In the genomic region with DNA sequence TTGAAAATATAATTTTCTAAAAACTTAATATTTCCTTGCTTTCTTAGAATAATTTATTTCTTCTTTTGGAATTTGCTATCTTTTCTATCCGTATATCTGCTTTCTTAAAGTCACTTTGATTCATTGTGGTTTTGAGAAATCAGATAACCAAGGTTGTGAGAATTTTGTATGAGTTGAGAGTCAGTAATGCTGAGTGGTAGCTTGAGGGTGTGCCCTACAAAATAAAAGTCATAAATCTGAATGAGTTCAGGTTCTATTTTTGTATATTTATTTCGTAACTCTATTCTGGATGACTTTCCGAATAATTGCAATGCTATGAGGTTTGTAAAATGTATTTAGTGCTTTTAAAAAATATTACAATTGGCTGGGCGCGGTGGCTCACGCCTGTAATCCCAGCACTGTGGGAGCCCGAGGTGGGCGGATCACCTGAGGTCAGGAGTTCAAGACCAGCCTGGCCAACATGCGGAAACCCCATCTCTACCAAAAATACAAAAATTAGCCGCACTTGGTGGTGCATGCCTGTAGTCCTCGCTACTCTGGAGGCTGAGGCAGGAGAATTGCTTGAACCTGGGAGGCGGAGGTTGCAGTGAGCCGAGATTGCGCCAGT, we compare ENCODE assay signal across 19 cellular contexts. TPM values are rescaled to one million over a fixed set of nuclear protein-coding genes. Genes with fewer than 3 reads are reported as not detected.
DNase-seq lines count a peak whose midpoint lies in the region; ATAC-seq, FAIRE-seq and TF ChIP-seq lines count a peak whose summit lies in the region.
"Had no signal": no experiment of that assay in that cellular context is flagged by ENCODE, and none has a peak within 500 bp of the region (broad histone marks: within the 10 kb centered on the region; RNA-seq: fewer than 3 reads in every experiment).

No MANE protein-coding gene starts in this region.

- H3K4me3 Mint-ChIP-seq in activated CD8-positive, alpha-beta T cell treated with anti-CD3 and anti-CD28 coated beads, Interleukin-2, amount 10 ng/mL, durations not matched to agents 7 days and 5 days: no peak overlapping the region
- no peak overlapping the region for H3K4me3 Mint-ChIP-seq in activated T-helper 1 cell treated with anti-CD3 and anti-CD28 coated beads, Interleukin-12 subunit alpha, Interleukin-12 subunit beta, Interleukin-2, Interleukin-4 antibody, amounts not matched to agents 30 ng/mL and 10 ng/mL and 1 ng/mL, durations not matched to agents 14 hours and 24 hours and 36 hours
- H3K4me3 Mint-ChIP-seq: activated CD8-positive, alpha-beta T cell treated with anti-CD3 and anti-CD28 coated beads for 36 hours had no signal

- H3K27me3 Mint-ChIP-seq in activated CD8-positive, alpha-beta T cell treated with anti-CD3 and anti-CD28 coated beads, Interleukin-2, amount 10 ng/mL, durations not matched to agents 7 days and 5 days (ENCODE audit: low read depth): no peaks in the 10 kb centered on the region
- H3K27me3 Mint-ChIP-seq in activated T-helper 1 cell treated with anti-CD3 and anti-CD28 coated beads, Interleukin-12 subunit alpha, Interleukin-12 subunit beta, Interleukin-2, Interleukin-4 antibody, amounts not matched to agents 30 ng/mL and 10 ng/mL and 1 ng/mL, durations not matched to agents 14 hours and 24 hours and 36 hours (ENCODE audit: insufficient read depth): no peaks in the 10 kb centered on the region
- H3K27me3 Mint-ChIP-seq: activated CD8-positive, alpha-beta T cell treated with anti-CD3 and anti-CD28 coated beads for 36 hours had no signal

- peak overlapping the region; percentile 42 for H3K27ac ChIP-seq in osteoblast (ENCODE audit: low read depth, low read length)
- H3K27ac ChIP-seq: C4-2B, ovary, SJSA1 had no signal

- H3K4me1 ChIP-seq in osteoblast (ENCODE audit: insufficient read depth, low read length): peaks cover 6% of the 10 kb centered on the region
- H3K4me1 ChIP-seq: SJSA1 had no signal

- H3K9me3 Mint-ChIP-seq in activated CD8-positive, alpha-beta T cell treated with anti-CD3 and anti-CD28 coated beads, Interleukin-2, amount 10 ng/mL, durations not matched to agents 7 days and 5 days (ENCODE audit: insufficient read depth): no peaks in the 10 kb centered on the region
- no peaks in the 10 kb centered on the region for H3K9me3 Mint-ChIP-seq in activated T-helper 1 cell treated with anti-CD3 and anti-CD28 coated beads, Interleukin-12 subunit alpha, Interleukin-12 subunit beta, Interleukin-2, Interleukin-4 antibody, amounts not matched to agents 30 ng/mL and 10 ng/mL and 1 ng/mL, durations not matched to agents 14 hours and 24 hours and 36 hours
- H3K9me3 Mint-ChIP-seq: activated CD8-positive, alpha-beta T cell treated with anti-CD3 and anti-CD28 coated beads for 36 hours had no signal

- H3K36me3 ChIP-seq in osteoblast (ENCODE audit: insufficient read depth, low read length): no peaks in the 10 kb centered on the region
- H3K36me3 ChIP-seq: ovary had no signal

- intact Hi-C loops in activated T-helper 1 cell treated with anti-CD3 and anti-CD28 coated beads, Interleukin-12 subunit alpha, Interleukin-12 subunit beta, Interleukin-2, Interleukin-4 antibody, amounts not matched to agents 30 ng/mL and 10 ng/mL and 1 ng/mL, durations not matched to agents 14 hours and 24 hours and 36 hours (cut with micrococcal nuclease): no loop called here

- FAIRE-seq in D721Med (lab: Jason Lieb, UNC): no peak
- FAIRE-seq: GM12878, TTC549 had no signal

- H3K4me1 Mint-ChIP-seq in activated CD8-positive, alpha-beta T cell treated with anti-CD3 and anti-CD28 coated beads, Interleukin-2, amount 10 ng/mL, durations not matched to agents 7 days and 5 days (ENCODE audit: low read depth): peaks cover 13% of the 10 kb centered on the region
- peaks cover 11% of the 10 kb centered on the region for H3K4me1 Mint-ChIP-seq in activated T-helper 1 cell treated with anti-CD3 and anti-CD28 coated beads, Interleukin-12 subunit alpha, Interleukin-12 subunit beta, Interleukin-2, Interleukin-4 antibody, amounts not matched to agents 30 ng/mL and 10 ng/mL and 1 ng/mL, durations not matched to agents 14 hours and 24 hours and 36 hours (ENCODE audit: low read depth)

- POLR2A ChIA-PET in activated CD8-positive, alpha-beta T cell treated with anti-CD3 and anti-CD28 coated beads, Interleukin-2, amount 10 ng/mL, durations not matched to agents 7 days and 5 days (lab: Charles Lee): no interaction called here

- H3K4me2 ChIP-seq in osteoblast (ENCODE audit: insufficient read depth, low read length): peak overlapping the region; percentile 0

- H3K9me3 ChIP-seq in osteoblast (ENCODE audit: low read depth, low read length): no peaks in the 10 kb centered on the region
- H3K9me3 ChIP-seq: ovary, SJSA1 had no signal

- no peak for TF ChIP-seq CTCF in choroid plexus epithelial cell (conservative IDR thresholded peaks at IDR 0.05; ENCODE audit: low read depth, low read length)
- no peak for TF ChIP-seq CTCF in osteoblast (IDR thresholded peaks at IDR 0.05; ENCODE audit: extremely low read depth, low read depth, low read length)
- TF ChIP-seq CTCF in D721Med (IDR thresholded peaks at IDR 0.05; ENCODE audit: insufficient read depth, missing control alignments): no peak

- DNase-seq in ELR (ENCODE audit: low read depth): peak; percentile 67
- peak; percentile 64 to 86 for DNase-seq in NOMO-1 (lab: John Stamatoyannopoulos, UW; ENCODE audit: unreplicated experiment in 2 of 2)
- peak; percentile 54 for DNase-seq in choroid plexus epithelial cell (ENCODE audit: low read depth)
- DNase-seq in osteoblast (ENCODE audit: insufficient read length, low spot score, missing footprints): peak; percentile 56
- DNase-seq in activated CD8-positive, alpha-beta T cell treated with anti-CD3 and anti-CD28 coated beads, Interleukin-2, amount 10 ng/mL, durations not matched to agents 7 days and 5 days: no peak
- no peak for DNase-seq in SW480 (ENCODE audit: low spot score)
- DNase-seq in D721Med (ENCODE audit: insufficient read length, low spot score): no peak
- no peak for DNase-seq in activated T-helper 1 cell treated with anti-CD3 and anti-CD28 coated beads, Interleukin-12 subunit alpha, Interleukin-12 subunit beta, Interleukin-2, Interleukin-4 antibody, amounts not matched to agents 30 ng/mL and 10 ng/mL and 1 ng/mL, durations not matched to agents 14 hours and 24 hours and 36 hours (ENCODE audit: low spot score)
- DNase-seq: activated CD8-positive, alpha-beta T cell treated with anti-CD3 and anti-CD28 coated beads for 36 hours; DMS79; effector CD4-positive, alpha-beta T cell; islet precursor cell; midbrain; ovary; substantia nigra had no signal

- H3K79me2 ChIP-seq in osteoblast (ENCODE audit: insufficient read depth, low read length): peaks cover 64% of the 10 kb centered on the region

- CTCF ChIA-PET in activated CD8-positive, alpha-beta T cell treated with anti-CD3 and anti-CD28 coated beads, Interleukin-2, amount 10 ng/mL, durations not matched to agents 7 days and 5 days (lab: Charles Lee): no interaction called here

- H3K36me3 Mint-ChIP-seq in activated CD8-positive, alpha-beta T cell treated with anti-CD3 and anti-CD28 coated beads, Interleukin-2, amount 10 ng/mL, durations not matched to agents 7 days and 5 days (ENCODE audit: low read depth): peaks cover 15% of the 10 kb centered on the region
- peaks cover 8% of the 10 kb centered on the region for H3K36me3 Mint-ChIP-seq in activated T-helper 1 cell treated with anti-CD3 and anti-CD28 coated beads, Interleukin-12 subunit alpha, Interleukin-12 subunit beta, Interleukin-2, Interleukin-4 antibody, amounts not matched to agents 30 ng/mL and 10 ng/mL and 1 ng/mL, durations not matched to agents 14 hours and 24 hours and 36 hours (ENCODE audit: low read depth)

- H2AFZ ChIP-seq in osteoblast (ENCODE audit: low read length): no peak overlapping the region

- H4K20me1 ChIP-seq in osteoblast (ENCODE audit: insufficient read depth, low read length): peaks cover 7% of the 10 kb centered on the region

- H3K4me3 ChIP-seq in choroid plexus epithelial cell (ENCODE audit: low read depth, low read length) (no peak overlapping the region), osteoblast (ENCODE audit: insufficient read depth, low read length) (no peak overlapping the region)
- H3K4me3 ChIP-seq: GM12878, ovary, SJSA1 had no signal

- H3K27ac Mint-ChIP-seq in activated CD8-positive, alpha-beta T cell treated with anti-CD3 and anti-CD28 coated beads, Interleukin-2, amount 10 ng/mL, durations not matched to agents 7 days and 5 days: no peak overlapping the region
- no peak overlapping the region for H3K27ac Mint-ChIP-seq in activated T-helper 1 cell treated with anti-CD3 and anti-CD28 coated beads, Interleukin-12 subunit alpha, Interleukin-12 subunit beta, Interleukin-2, Interleukin-4 antibody, amounts not matched to agents 30 ng/mL and 10 ng/mL and 1 ng/mL, durations not matched to agents 14 hours and 24 hours and 36 hours
- H3K27ac Mint-ChIP-seq: activated CD8-positive, alpha-beta T cell treated with anti-CD3 and anti-CD28 coated beads for 36 hours had no signal

- H3K27me3 ChIP-seq in osteoblast (ENCODE audit: insufficient read depth, low read length): no peaks in the 10 kb centered on the region
- H3K27me3 ChIP-seq: ovary, SJSA1 had no signal

- ATAC-seq in activated CD8-positive, alpha-beta T cell treated with anti-CD3 and anti-CD28 coated beads, Interleukin-2, amount 10 ng/mL, durations not matched to agents 7 days and 5 days: no peak
- ATAC-seq: activated CD8-positive, alpha-beta T cell treated with anti-CD3 and anti-CD28 coated beads for 36 hours; GM12878 had no signal

RNA-seq across cellular contexts. Expression of gene COPS4, which starts 8.9 kb away (rescaled TPM):
- 79.3 TPM in 2 replicates for total RNA-seq in osteoblast
- 10 to 100 TPM; 33.7 to 34.6 TPM for total RNA-seq in activated CD8-positive, alpha-beta T cell treated with anti-CD3 and anti-CD28 coated beads, Interleukin-2, amount 10 ng/mL, durations not matched to agents 7 days and 5 days
- 35.8 and 38.8 TPM in 2 replicates for total RNA-seq in activated T-helper 1 cell treated with anti-CD3 and anti-CD28 coated beads, Interleukin-12 subunit alpha, Interleukin-12 subunit beta, Interleukin-2, Interleukin-4 antibody, amounts not matched to agents 30 ng/mL and 10 ng/mL and 1 ng/mL, durations not matched to agents 14 hours and 24 hours and 36 hours

RNA-seq across cellular contexts. Expression of gene LIN54, which starts 33.3 kb away (rescaled TPM):
- total RNA-seq in osteoblast: 14.8 and 17.7 TPM in 2 replicates
- total RNA-seq in activated CD8-positive, alpha-beta T cell treated with anti-CD3 and anti-CD28 coated beads, Interleukin-2, amount 10 ng/mL, durations not matched to agents 7 days and 5 days: 10 to 100 TPM; 40.2 to 42.1 TPM
- total RNA-seq in activated T-helper 1 cell treated with anti-CD3 and anti-CD28 coated beads, Interleukin-12 subunit alpha, Interleukin-12 subunit beta, Interleukin-2, Interleukin-4 antibody, amounts not matched to agents 30 ng/mL and 10 ng/mL and 1 ng/mL, durations not matched to agents 14 hours and 24 hours and 36 hours: 26.6 and 29.3 TPM in 2 replicates

Comparison
In these comparisons a context has a peak if more than half of its experiments do, and no peak if none do; other contexts are left out.
1. DNase-seq: peak in ELR (single experiment), NOMO-1 (2 of 2), choroid plexus epithelial cell (single experiment) and osteoblast (single experiment); none in activated CD8-positive, alpha-beta T cell treated with anti-CD3 and anti-CD28 coated beads, Interleukin-2, amount 10 ng/mL, durations not matched to agents 7 days and 5 days (single experiment), SW480 (single experiment), D721Med (single experiment) and activated T-helper 1 cell treated with anti-CD3 and anti-CD28 coated beads, Interleukin-12 subunit alpha, Interleukin-12 subunit beta, Interleukin-2, Interleukin-4 antibody, amounts not matched to agents 30 ng/mL and 10 ng/mL and 1 ng/mL, durations not matched to agents 14 hours and 24 hours and 36 hours (single experiment).